15 cellular contexts compared by ENCODE assay signal in genomic region chr1:22245716-22246115, GRCh38.
DNase-seq lines count a peak whose midpoint lies in the region; ATAC-seq, FAIRE-seq and TF ChIP-seq lines count a peak whose summit lies in the region.
"Had no signal": no experiment of that assay in that cellular context is flagged by ENCODE, and none has a peak within 500 bp of the region (broad histone marks: within the 10 kb centered on the region; RNA-seq: fewer than 3 reads in every experiment).

No MANE protein-coding gene starts in this region.

- H3K14ac ChIP-seq in H1 (ENCODE audit: insufficient read length): no peak overlapping the region

- ATAC-seq in GM23338 (peak; percentile 78), HG03045 (IDR thresholded peaks at IDR 0.05; ENCODE audit: unreplicated experiment) (no peak)
- ATAC-seq: HCT116 had no signal

- no peak overlapping the region for H2BK20ac ChIP-seq in H1 (ENCODE audit: low read length)

- intact Hi-C loops in adrenal gland (cut with DNase I): no loop called here

- H3K27ac Mint-ChIP-seq in GM23338 (no peak overlapping the region), neural crest cell (ENCODE audit: unreplicated experiment) (no peak overlapping the region)
- H3K27ac Mint-ChIP-seq: CD14-positive monocyte; CD4-positive, alpha-beta memory T cell had no signal

- H2BK5ac ChIP-seq in H1 (ENCODE audit: low read depth, low read length): peak overlapping the region; percentile 78; the same call in 1 of the 2 replicates

- no peaks in the 10 kb centered on the region for H3K79me1 ChIP-seq in H1 (ENCODE audit: low read depth, low read length)

- H3K4ac ChIP-seq in H1 (replicated peaks; ENCODE audit: insufficient read length, low read depth, low read length): no peak overlapping the region

- H3K9me3 ChIP-seq in SJCRH30 (replicated peaks) (no peaks in the 10 kb centered on the region), H1 (ENCODE audit: insufficient read depth in 2 of 2, low read depth in 1 of 2, low read length in 1 of 2) (no peaks in the 10 kb centered on the region), adrenal gland (replicated peaks in 1 of 3) (no peaks in the 10 kb centered on the region)
- H3K9me3 ChIP-seq: BLaER1 had no signal

- no peak overlapping the region for H2BK15ac ChIP-seq in H1 (ENCODE audit: low read length)

- H3K9me3 Mint-ChIP-seq in GM23338 (no peaks in the 10 kb centered on the region), neural crest cell (no peaks in the 10 kb centered on the region)

- H4K91ac ChIP-seq in H1 (replicated peaks; ENCODE audit: insufficient read length, low read length): no peak overlapping the region

- no peak overlapping the region for H4K5ac ChIP-seq in H1 (ENCODE audit: insufficient read length, low read depth, low read length)

- H3K4me2 ChIP-seq in GM23338 (0 out of 2 replicates have a peak overlapping the region, but pooled peaks have one; percentile 32), H1 (ENCODE audit: insufficient read depth in 1 of 2, low read depth in 2 of 2, low read length in 2 of 2) (no peak overlapping the region)
- H3K4me2 ChIP-seq: BLaER1 had no signal

- H3F3A ChIP-seq in GM23338 (replicated peaks; ENCODE audit: low read depth): no peaks in the 10 kb centered on the region

- POLR2A ChIA-PET in H1 (lab: Charles Lee; ENCODE audit: partially characterized antibody): interaction anchor here (1.2 to 1.4 kb wide), 2 partner anchors 12 to 13 kb away, joined by 3 read pairs; no protein-coding TSS in a partner anchor

- no peak for TF ChIP-seq RAD21 in H1 (IDR thresholded peaks at IDR 0.05 in 1 of 2, conservative IDR thresholded peaks at IDR 0.05 in 1 of 2; ENCODE audit: low read depth in 2 of 2, low read length in 2 of 2)

- 29% methylated on average over 3 of the region's 8 CpGs; no CpG with 5 or more reads in 1 of the 2 experiments for WGBS in H1 (ENCODE audit: extremely low coverage in 1 of 2, insufficient coverage in 1 of 2, insufficient read length in 1 of 2, insufficient replicate concordance in 2 of 2, low coverage in 1 of 2, low lambda C conversion rate in 2 of 2, missing lambda C conversion rate in 1 of 2), 2 experiments
- 74 to 79% (median 76%) methylated on average over 7 to 8 of the region's 8 CpGs for WGBS in adrenal gland, 4 donors

- no peaks in the 10 kb centered on the region for H3K9me2 ChIP-seq in GM23338 (ENCODE audit: insufficient read depth)

- no peaks in the 10 kb centered on the region for H3K23me2 ChIP-seq in H1 (ENCODE audit: low read depth, low read length)

- H3K27ac ChIP-seq in GM23338 (ENCODE audit: low read depth) (no peak overlapping the region), SJCRH30 (no peak overlapping the region), H1 (ENCODE audit: low read depth, low read length) (no peak overlapping the region), adrenal gland (no peak overlapping the region)
- H3K27ac ChIP-seq: 22Rv1, BLaER1 had no signal

- H3K4me1 ChIP-seq in GM23338 (ENCODE audit: insufficient read depth): 0 out of 2 replicates have a peak, but pooled peaks cover 5% of the 10 kb centered on the region
- H3K4me1 ChIP-seq in SJCRH30: peaks cover 31% of the 10 kb centered on the region
- peaks cover 0 to 25% (median 14%) of the 10 kb centered on the region in 4 experiments; a peak in 6 of 7 replicates for H3K4me1 ChIP-seq in H1 (replicated peaks in 1 of 4; ENCODE audit: control insufficient read depth in 3 of 4, insufficient read depth in 4 of 4, low read length in 3 of 4)
- H3K4me1 ChIP-seq in adrenal gland (replicated peaks in 1 of 2): no peaks in the 10 kb centered on the region

- H3K27me3 Mint-ChIP-seq in GM23338 (ENCODE audit: insufficient read depth, low read depth, poor library complexity): peaks cover 23% of the 10 kb centered on the region
- H3K27me3 Mint-ChIP-seq in neural crest cell (ENCODE audit: low read depth): peaks cover 31% of the 10 kb centered on the region

- peaks cover 23% of the 10 kb centered on the region for H3K4me1 Mint-ChIP-seq in GM23338
- H3K4me1 Mint-ChIP-seq in neural crest cell: peaks cover 13% of the 10 kb centered on the region
- H3K4me1 Mint-ChIP-seq: CD14-positive monocyte; CD4-positive, alpha-beta memory T cell had no signal

- no peak overlapping the region for H3K4me3 ChIP-seq in GM23338
- no peak overlapping the region for H3K4me3 ChIP-seq in SJCRH30
- no peak overlapping the region for H3K4me3 ChIP-seq in H1 (ENCODE audit: extremely low read depth in 1 of 4, insufficient read depth in 2 of 4, low read depth in 3 of 4, low read length in 4 of 4)
- H3K4me3 ChIP-seq in adrenal gland: no peak overlapping the region
- H3K4me3 ChIP-seq: BLaER1 had no signal

- H3K36me3 ChIP-seq in GM23338 (ENCODE audit: insufficient read depth) (no peaks in the 10 kb centered on the region), SJCRH30 (no peaks in the 10 kb centered on the region), H1 (ENCODE audit: control insufficient read depth in 2 of 4, insufficient read depth in 4 of 4, low read length in 3 of 4) (no peaks in the 10 kb centered on the region), adrenal gland (replicated peaks in 1 of 2) (no peaks in the 10 kb centered on the region)
- H3K36me3 ChIP-seq: BLaER1 had no signal

- H3K79me2 ChIP-seq in GM23338 (replicated peaks; ENCODE audit: insufficient read depth) (no peaks in the 10 kb centered on the region), H1 (ENCODE audit: control insufficient read depth in 1 of 2, insufficient read depth in 2 of 2, low read length in 2 of 2) (no peaks in the 10 kb centered on the region)

- H3K36me3 Mint-ChIP-seq in GM23338 (ENCODE audit: low read depth) (no peaks in the 10 kb centered on the region; the same call in 2 of the 3 replicates), neural crest cell (ENCODE audit: low read depth) (no peaks in the 10 kb centered on the region)
- H3K36me3 Mint-ChIP-seq: CD14-positive monocyte; CD4-positive, alpha-beta memory T cell had no signal

- H3K27me3 ChIP-seq in GM23338 (ENCODE audit: insufficient read depth) (no peaks in the 10 kb centered on the region), SJCRH30 (peaks cover 20% of the 10 kb centered on the region), H1 (replicated peaks in 1 of 4; ENCODE audit: control insufficient read depth in 3 of 4, extremely low read depth in 1 of 4, insufficient read depth in 3 of 4, low read length in 3 of 4) (no peaks in the 10 kb centered on the region; a peak in 1 of 7 replicates), adrenal gland (no peaks in the 10 kb centered on the region)
- H3K27me3 ChIP-seq: BLaER1 had no signal

- H2AK5ac ChIP-seq in H1 (ENCODE audit: low read depth, low read length): no peak overlapping the region

- no peak for TF ChIP-seq CTCF in GM23338 (conservative IDR thresholded peaks at IDR 0.05; ENCODE audit: low read depth in 2 of 2)
- TF ChIP-seq CTCF in H1 (IDR thresholded peaks at IDR 0.05; ENCODE audit: control extremely low read depth in 1 of 3, insufficient read depth in 1 of 3, low read depth in 1 of 3, low read length in 3 of 3): no peak
- TF ChIP-seq CTCF in neural crest cell (conservative IDR thresholded peaks at IDR 0.05): no peak
- TF ChIP-seq CTCF in adrenal gland (IDR thresholded peaks at IDR 0.05): no peak

- H3K23ac ChIP-seq in H1 (ENCODE audit: insufficient read length): no peak overlapping the region

- H2AFZ ChIP-seq in GM23338: peak overlapping the region; percentile 78; the same call in 1 of the 2 replicates
- no peak overlapping the region for H2AFZ ChIP-seq in H1 (ENCODE audit: low read length)

- H4K8ac ChIP-seq in H1 (ENCODE audit: extremely low read depth, insufficient read depth, low read length): no peak overlapping the region

- TF ChIP-seq POLR2A in H1 (IDR thresholded peaks at IDR 0.05; ENCODE audit: control extremely low read depth in 1 of 2, low read depth in 2 of 2, low read length in 2 of 2) (no peak), adrenal gland (IDR thresholded peaks at IDR 0.05) (no peak)

- no peak for TF ChIP-seq EP300 in H1 (IDR thresholded peaks at IDR 0.05; ENCODE audit: borderline replicate concordance in 1 of 2, low read depth in 2 of 2, low read length in 2 of 2)

- H3K4me3 Mint-ChIP-seq in GM23338: no peak overlapping the region
- no peak overlapping the region for H3K4me3 Mint-ChIP-seq in neural crest cell
- H3K4me3 Mint-ChIP-seq: CD14-positive monocyte; CD4-positive, alpha-beta memory T cell had no signal

- CTCF ChIA-PET in H1 (lab: Charles Lee; ENCODE audit: partially characterized antibody): interaction anchor here (0.5 to 2.0 kb wide), 9 partner anchors 9 to 170 kb away, joined by 3 to 5 read pairs (median 3); no protein-coding TSS in a partner anchor

- H3K9ac ChIP-seq in H1 (replicated peaks in 1 of 4; ENCODE audit: extremely low read depth in 1 of 4, low read depth in 3 of 4, low read length in 3 of 4): no peak overlapping the region
- H3K9ac ChIP-seq: BLaER1 had no signal

- no peak for FAIRE-seq in H1 (lab: Jason Lieb, UNC)

- H4K20me1 ChIP-seq in GM23338 (replicated peaks; ENCODE audit: insufficient read depth): no peaks in the 10 kb centered on the region
- H4K20me1 ChIP-seq in H1 (replicated peaks in 1 of 2; ENCODE audit: control insufficient read depth in 1 of 2, insufficient read depth in 2 of 2, low read length in 2 of 2): no peaks in the 10 kb centered on the region
- H4K20me1 ChIP-seq: BLaER1 had no signal

- H2BK120ac ChIP-seq in H1 (replicated peaks; ENCODE audit: low read depth, low read length): no peak overlapping the region

- H3K56ac ChIP-seq in H1 (replicated peaks; ENCODE audit: insufficient read length, low read depth, low read length): no peak overlapping the region

- H3K18ac ChIP-seq in H1 (ENCODE audit: extremely low read depth, low read length): no peak overlapping the region; the same call in none of the 2 replicates

- DNase-seq in GM23338 (ENCODE audit: low spot score) (peak; percentile 43), SJCRH30 (peak; percentile 49 to 63), H1 (ENCODE audit: low read depth in 1 of 2, low spot score in 2 of 2) (no peak), neural crest cell (ENCODE audit: low read depth, low spot score) (peak; percentile 24), NCI-H510A treated with DMSO at 0.1 percent for 48 hours (lab: John Stamatoyannopoulos, UW) (no peak), adrenal gland (no peak), A172 (ENCODE audit: low spot score) (no peak)
- DNase-seq: CD4-positive, alpha-beta memory T cell; DMS79 treated with DMSO at 0.1 percent for 48 hours; GF-D8 had no signal

- H2BK12ac ChIP-seq in H1 (ENCODE audit: low read depth, low read length): no peak overlapping the region

TF ChIP-seq in GM23338, 12 proteins besides CTCF, POLR2A, EP300 and RAD21 (continues in another document):
- TF ChIP-seq ZNF114 (CRISPR knock-in tag; IDR thresholded peaks at IDR 0.05): no peak

TF ChIP-seq in H1, 55 proteins besides CTCF, POLR2A, EP300 and RAD21 (continues in another document):
- TF ChIP-seq NANOG (IDR thresholded peaks at IDR 0.05; ENCODE audit: insufficient read depth, low read depth, low read length, poor library complexity, severe bottlenecking) (no peak), CEBPB (IDR thresholded peaks at IDR 0.05; ENCODE audit: low read depth, low read length) (no peak), SIRT6 (IDR thresholded peaks at IDR 0.05; ENCODE audit: low read length) (no peak)

Comparison
In these comparisons a context has a peak if more than half of its experiments do, and no peak if none do; other contexts are left out.
1. DNase-seq: peak in GM23338 (single experiment), SJCRH30 (2 of 2) and neural crest cell (single experiment); none in H1 (0 of 2), NCI-H510A treated with DMSO at 0.1 percent for 48 hours (single experiment), adrenal gland (0 of 7) and A172 (single experiment).